ENCODE assay signal across 15 cellular contexts in genomic region chr11:46247090-46247489, GRCh38. TPM values are rescaled to one million over a fixed set of nuclear protein-coding genes. Genes with fewer than 3 reads are reported as not detected.
A peak's percentile ranks its signal among the peaks of the same experiment; 100 is the strongest.
DNase-seq lines count a peak whose midpoint lies in the region; ATAC-seq and TF ChIP-seq lines count a peak whose summit lies in the region.
"Had no signal": no experiment of that assay in that cellular context is flagged by ENCODE, and none has a peak within 500 bp of the region (broad histone marks: within the 10 kb centered on the region; RNA-seq: fewer than 3 reads in every experiment).

No MANE protein-coding gene starts in this region.

- no peak for TF ChIP-seq POLR2A in GM18505 (IDR thresholded peaks at IDR 0.05; ENCODE audit: borderline replicate concordance, extremely low read depth, insufficient read depth, insufficient read length)

- H3K4me1 ChIP-seq in psoas muscle, result peaks cover 6% of the 10 kb centered on the region

- DNase-seq in GM03348 (ENCODE audit: low spot score), result peak; percentile 57
- DNase-seq in NCI-H446 (lab: John Stamatoyannopoulos, UW), result peak; percentile 81 to 96
- peak; percentile 40 for DNase-seq in epithelial cell of esophagus (ENCODE audit: low read depth)
- DNase-seq in psoas muscle, result peak in 1 of 2 donors; percentile 48
- DNase-seq in cerebellar cortex (ENCODE audit: low spot score), result no peak
- no peak for DNase-seq in NOMO-1 treated with DMSO at 0.1 percent for 48 hours (lab: John Stamatoyannopoulos, UW; ENCODE audit: unreplicated experiment)
- DNase-seq: NCI-H1048 had no signal

- no peaks in the 10 kb centered on the region for H3K27me3 ChIP-seq in psoas muscle (ENCODE audit: insufficient read depth in 3 of 3, low read length in 2 of 3)
- H3K27me3 ChIP-seq: BLaER1 treated with 17β-estradiol and CSF1 and Interleukin-3, amounts not matched to agents 10 nM and 100 nM; body of pancreas; gastroesophageal sphincter; pancreas had no signal

- no peaks in the 10 kb centered on the region for H3K36me3 ChIP-seq in psoas muscle (ENCODE audit: insufficient read depth in 1 of 2, low read depth in 1 of 2)
- H3K36me3 ChIP-seq: BLaER1 treated with 17β-estradiol and CSF1 and Interleukin-3, amounts not matched to agents 10 nM and 100 nM; gastroesophageal sphincter; pancreas had no signal

- H3K9me3 ChIP-seq in psoas muscle, result no peaks in the 10 kb centered on the region
- H3K9me3 ChIP-seq: BLaER1 treated with 17β-estradiol and CSF1 and Interleukin-3, amounts not matched to agents 10 nM and 100 nM; body of pancreas; gastroesophageal sphincter; pancreas had no signal

- H3K27ac ChIP-seq in psoas muscle, result no peak overlapping the region
- H3K27ac ChIP-seq: BLaER1 treated with 17β-estradiol and CSF1 and Interleukin-3, amounts not matched to agents 10 nM and 100 nM; body of pancreas; gastroesophageal sphincter had no signal

- intact Hi-C loops in psoas muscle (cut with DNase I), result no loop called here

- ATAC-seq in psoas muscle (peak; percentile 32 to 81 (median 40)), GM18505 (IDR thresholded peaks at IDR 0.05; ENCODE audit: unreplicated experiment) (no peak), GM18502 (IDR thresholded peaks at IDR 0.05; ENCODE audit: poor library complexity, unreplicated experiment) (no peak)
- ATAC-seq: activated T-helper 17 cell treated with anti-CD3 and anti-CD28 coated beads, Interleukin-2, amount 50 U/mL, for 72 hours; gastroesophageal sphincter had no signal

- no peak for TF ChIP-seq CTCF in epithelial cell of esophagus (IDR thresholded peaks at IDR 0.05; ENCODE audit: insufficient read depth, low read depth, low read length, missing control alignments)
- no peak for TF ChIP-seq CTCF in psoas muscle (IDR thresholded peaks at IDR 0.05)

- WGBS in psoas muscle, 3 donors, result 41 to 62% (median 44%) methylated on average over 9 of the region's 9 CpGs

- no peak overlapping the region for H3K4me3 ChIP-seq in epithelial cell of esophagus (ENCODE audit: low read length)
- no peak overlapping the region for H3K4me3 ChIP-seq in psoas muscle
- H3K4me3 ChIP-seq: BLaER1 treated with 17β-estradiol and CSF1 and Interleukin-3, amounts not matched to agents 10 nM and 100 nM; body of pancreas; gastroesophageal sphincter; pancreas had no signal

RNA-seq across cellular contexts. Expression of gene CREB3L1, which starts 30.4 kb away (rescaled TPM):
- 1 to 10 TPM; 2.2 to 6.9 (median 3.0) TPM for total RNA-seq in psoas muscle
- 1 to 10 TPM; 1.4 to 1.7 (median 1.6) TPM for polyA plus RNA-seq in psoas muscle
- total RNA-seq: activated CD4-positive, alpha-beta memory T cell treated with anti-CD3 and anti-CD28 coated beads, Interleukin-2, amount 10 ng/mL, durations not matched to agents 7 days and 5 days; activated T-helper 17 cell treated with anti-CD3 and anti-CD28 coated beads, Interleukin-2, amount 50 U/mL, for 72 hours had no signal

Comparison
In these comparisons a context has a peak if more than half of its experiments do, and no peak if none do; other contexts are left out.
1. DNase-seq: peak in GM03348 (single experiment), NCI-H446 (2 of 2) and epithelial cell of esophagus (single experiment); none in cerebellar cortex (single experiment) and NOMO-1 treated with DMSO at 0.1 percent for 48 hours (single experiment).
2. ATAC-seq: peak in psoas muscle (4 of 4); none in GM18505 (single experiment) and GM18502 (single experiment).